10 cellular contexts compared by ENCODE assay signal in the genomic region with DNA sequence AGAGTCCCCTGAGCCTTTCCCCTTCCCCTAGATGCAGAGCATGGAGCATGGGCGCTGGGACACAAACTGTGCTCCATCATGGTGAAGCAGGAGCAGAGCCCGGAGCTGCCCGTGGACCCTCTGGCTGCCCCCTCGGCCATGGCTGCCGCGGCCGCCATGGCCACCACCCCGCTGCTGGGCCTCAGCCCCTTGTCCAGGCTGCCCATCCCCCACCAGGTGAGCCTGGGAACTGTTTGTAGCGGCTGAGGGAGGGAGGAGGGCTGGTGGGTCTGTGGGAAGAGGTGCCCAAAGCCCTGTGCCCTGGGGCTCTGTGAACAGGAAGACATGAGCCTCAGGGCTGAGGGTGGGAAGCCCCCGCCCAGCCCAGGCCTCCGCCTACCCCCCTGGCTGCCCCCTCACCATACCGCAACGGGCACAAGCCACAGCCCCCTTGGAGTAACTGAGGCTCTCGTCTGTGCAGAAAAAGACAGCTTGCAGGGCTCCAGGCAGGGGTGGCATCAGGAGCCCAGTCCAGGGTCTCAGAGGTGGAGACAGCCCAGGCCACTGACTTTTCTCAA. TPM values are rescaled to one million over a fixed set of nuclear protein-coding genes. Genes with fewer than 3 reads are reported as not detected.
DNase-seq lines count a peak whose midpoint lies in the region; ATAC-seq and TF ChIP-seq lines count a peak whose summit lies in the region.
"Had no signal": no experiment of that assay in that cellular context is flagged by ENCODE, and none has a peak within 500 bp of the region (broad histone marks: within the 10 kb centered on the region; RNA-seq: fewer than 3 reads in every experiment).

No MANE protein-coding gene starts in this region.

- no peak overlapping the region for H3K4me3 ChIP-seq in BLaER1 treated with 17β-estradiol and CSF1 and Interleukin-3, amounts not matched to agents 10 nM and 100 nM
- H3K4me3 ChIP-seq in ovary, result no peak overlapping the region

- no peak for TF ChIP-seq POLR2A in ovary (IDR thresholded peaks at IDR 0.05)

- H3K36me3 Mint-ChIP-seq in H9 (ENCODE audit: insufficient read depth in 1 of 3, low read depth in 3 of 3), result peaks cover 0 to 4% (median 0%) of the 10 kb centered on the region in 3 experiments; a peak in 2 of 7 replicates
- no peaks in the 10 kb centered on the region for H3K36me3 Mint-ChIP-seq in WTC11
- no peaks in the 10 kb centered on the region for H3K36me3 Mint-ChIP-seq in natural killer cell treated with Interleukin-12 subunit alpha and Interleukin-12 subunit beta and Interleukin-15 and Interleukin-18, amount 100 ng/mL, for 72 hours
- H3K36me3 Mint-ChIP-seq: CD14-positive monocyte had no signal

- H3K9me3 Mint-ChIP-seq in H9, result no peaks in the 10 kb centered on the region
- no peaks in the 10 kb centered on the region for H3K9me3 Mint-ChIP-seq in WTC11
- no peaks in the 10 kb centered on the region for H3K9me3 Mint-ChIP-seq in natural killer cell treated with Interleukin-12 subunit alpha and Interleukin-12 subunit beta and Interleukin-15 and Interleukin-18, amount 100 ng/mL, for 72 hours
- H3K9me3 Mint-ChIP-seq: CD14-positive monocyte had no signal

- H3T11ph ChIP-seq in H9 (ENCODE audit: low read length), result no peak overlapping the region

- no CpG with 5 or more reads among the region's 14 CpGs for WGBS in H9 (ENCODE audit: extremely low coverage, insufficient read length, low lambda C conversion rate)
- 73 to 81% (median 74%) methylated on average over 13 to 14 of the region's 14 CpGs for WGBS in ovary, 3 donors

- H2BK20ac ChIP-seq in H9 (ENCODE audit: low read depth, low read length, poor library complexity, severe bottlenecking), result no peak overlapping the region

- H4K5ac ChIP-seq in H9 (ENCODE audit: insufficient read length, low read depth, low read length), result no peak overlapping the region

- no peak overlapping the region for H3K18ac ChIP-seq in H9 (ENCODE audit: insufficient read length, low read depth, low read length)

- H2BK5ac ChIP-seq in H9 (ENCODE audit: insufficient read length, low read length), result no peak overlapping the region

- ATAC-seq in WTC11 (peak; percentile 13), HG02642 (IDR thresholded peaks at IDR 0.05; ENCODE audit: poor library complexity, unreplicated experiment) (no peak)
- no peak for ATAC-seq in natural killer cell treated with Interleukin-12 subunit alpha and Interleukin-12 subunit beta and Interleukin-15 and Interleukin-18, amount 100 ng/mL, for 72 hours

- POLR2A ChIA-PET in WTC11 (lab: Charles Lee), result interaction anchor here (0.8 to 2.4 kb wide), 5 partner anchors 12 to 68 kb away, joined by 3 to 13 read pairs (median 4); no protein-coding TSS in a partner anchor

- no peak for TF ChIP-seq EP300 in ovary (IDR thresholded peaks at IDR 0.05)

- H3K27ac ChIP-seq in BLaER1 treated with 17β-estradiol and CSF1 and Interleukin-3, amounts not matched to agents 10 nM and 100 nM, result peak overlapping the region in 1 of 11 experiments; percentile 16; a peak in 1 of 22 replicates
- no peak overlapping the region for H3K27ac ChIP-seq in H9 (ENCODE audit: insufficient read length, low read depth, low read length)
- no peak overlapping the region for H3K27ac ChIP-seq in ovary

- H3K27ac Mint-ChIP-seq in H9, result no peak overlapping the region
- no peak overlapping the region for H3K27ac Mint-ChIP-seq in WTC11
- no peak overlapping the region for H3K27ac Mint-ChIP-seq in natural killer cell treated with Interleukin-12 subunit alpha and Interleukin-12 subunit beta and Interleukin-15 and Interleukin-18, amount 100 ng/mL, for 72 hours

- H4K20me1 ChIP-seq in BLaER1 treated with 17β-estradiol and CSF1 and Interleukin-3, amounts not matched to agents 10 nM and 100 nM, result no peaks in the 10 kb centered on the region; a peak in 1 of 22 replicates
- H4K20me1 ChIP-seq in H9 (ENCODE audit: control insufficient read depth, insufficient read depth, insufficient read length), result no peaks in the 10 kb centered on the region

- H4K91ac ChIP-seq in H9 (ENCODE audit: insufficient read length, low read depth, low read length), result peak overlapping the region; percentile 53

- H3K14ac ChIP-seq in H9 (ENCODE audit: insufficient read depth, low read length), result no peak overlapping the region

- H3K79me1 ChIP-seq in H9 (ENCODE audit: insufficient read depth, low read depth, low read length, poor library complexity, severe bottlenecking), result no peaks in the 10 kb centered on the region

- intact Hi-C loops in ovary (cut with DNase I), result loop anchor here (1.0 to 10.0 kb wide), 3 partner anchors 69 to 343 kb away; no protein-coding TSS in a partner anchor

- H3K27me3 ChIP-seq in BLaER1 treated with 17β-estradiol and CSF1 and Interleukin-3, amounts not matched to agents 10 nM and 100 nM, result no peaks in the 10 kb centered on the region
- H3K27me3 ChIP-seq in H9 (ENCODE audit: insufficient read depth, low read length) (no peaks in the 10 kb centered on the region), ovary (no peaks in the 10 kb centered on the region)

- no peaks in the 10 kb centered on the region for H3K23me2 ChIP-seq in H9 (ENCODE audit: insufficient read length, low read depth, low read length, poor library complexity, severe bottlenecking)

- no peak overlapping the region for H3K56ac ChIP-seq in H9 (ENCODE audit: insufficient read length, low read depth, low read length)

- TF ChIP-seq CTCF in H9 (conservative IDR thresholded peaks at IDR 0.05) (no peak), WTC11 (IDR thresholded peaks at IDR 0.05) (no peak), ovary (IDR thresholded peaks at IDR 0.05) (no peak)

- no peaks in the 10 kb centered on the region for H3K79me2 ChIP-seq in H9 (ENCODE audit: insufficient read depth, low read length)

- no peak overlapping the region for H3K23ac ChIP-seq in H9 (ENCODE audit: insufficient read length, low read depth, low read length)

- no peak overlapping the region for H2BK120ac ChIP-seq in H9 (ENCODE audit: low read depth, low read length, poor library complexity, severe bottlenecking)

- peak overlapping the region in 9 of 11 experiments; percentile 38 to 80 (median 63); a peak in 17 of 22 replicates for H3K4me2 ChIP-seq in BLaER1 treated with 17β-estradiol and CSF1 and Interleukin-3, amounts not matched to agents 10 nM and 100 nM
- no peak overlapping the region for H3K4me2 ChIP-seq in H9 (ENCODE audit: insufficient read depth, insufficient read length, low read length)

- H3K27me3 Mint-ChIP-seq in H9 (ENCODE audit: low read depth), result no peaks in the 10 kb centered on the region
- no peaks in the 10 kb centered on the region; the same call in 1 of the 2 replicates for H3K27me3 Mint-ChIP-seq in WTC11 (ENCODE audit: low read depth)
- no peaks in the 10 kb centered on the region for H3K27me3 Mint-ChIP-seq in natural killer cell treated with Interleukin-12 subunit alpha and Interleukin-12 subunit beta and Interleukin-15 and Interleukin-18, amount 100 ng/mL, for 72 hours

- DNase-seq in H9 (no peak), WTC11 (ENCODE audit: low spot score) (peak; percentile 47), COLO668 (lab: John Stamatoyannopoulos, UW; ENCODE audit: unreplicated experiment) (no peak), ovary (no peak), DMS114 treated with DMSO at 0.1 percent for 48 hours (lab: John Stamatoyannopoulos, UW; ENCODE audit: unreplicated experiment) (no peak)
- DNase-seq in natural killer cell treated with Interleukin-12 subunit alpha and Interleukin-12 subunit beta and Interleukin-15 and Interleukin-18, amount 100 ng/mL, for 72 hours (ENCODE audit: low spot score), result peak; percentile 49
- DNase-seq: NCI-H187 treated with DMSO at 0.1 percent for 48 hours had no signal

- no peak overlapping the region for H2BK15ac ChIP-seq in H9 (ENCODE audit: low read depth, low read length)

- H3K9ac ChIP-seq in BLaER1 treated with 17β-estradiol and CSF1 and Interleukin-3, amounts not matched to agents 10 nM and 100 nM, result peak overlapping the region in 4 of 11 experiments; percentile 3 to 39 (median 30); a peak in 4 of 22 replicates
- no peak overlapping the region for H3K9ac ChIP-seq in H9 (ENCODE audit: extremely low read depth, insufficient read length, low read length)

- H3K4me3 Mint-ChIP-seq in H9, result no peak overlapping the region
- no peak overlapping the region for H3K4me3 Mint-ChIP-seq in WTC11
- H3K4me3 Mint-ChIP-seq in natural killer cell treated with Interleukin-12 subunit alpha and Interleukin-12 subunit beta and Interleukin-15 and Interleukin-18, amount 100 ng/mL, for 72 hours, result no peak overlapping the region

- H2AK5ac ChIP-seq in H9 (ENCODE audit: insufficient read length, low read length), result no peak overlapping the region

- no peak overlapping the region for H4K8ac ChIP-seq in H9 (replicated peaks; ENCODE audit: insufficient read length, low read depth, low read length)

- CTCF ChIA-PET in WTC11 (lab: Charles Lee), result interaction anchor here (0.6 to 11.4 kb wide), 23 partner anchors 8 to 343 kb away, joined by 3 to 242 read pairs (median 4); partner anchors contain the start of gene CREB3L1

- H3K36me3 ChIP-seq in BLaER1 treated with 17β-estradiol and CSF1 and Interleukin-3, amounts not matched to agents 10 nM and 100 nM, result no peaks in the 10 kb centered on the region
- H3K36me3 ChIP-seq in ovary, result no peaks in the 10 kb centered on the region

- no peak overlapping the region for H2AFZ ChIP-seq in H9 (ENCODE audit: low read length)

- no peak overlapping the region for H2BK12ac ChIP-seq in H9 (ENCODE audit: insufficient read length, low read depth, low read length)

- no peak overlapping the region for H3K4ac ChIP-seq in H9 (ENCODE audit: low read depth, low read length)

- peaks cover 14 to 56% (median 35%) of the 10 kb centered on the region in 10 experiments for H3K4me1 ChIP-seq in BLaER1 treated with 17β-estradiol and CSF1 and Interleukin-3, amounts not matched to agents 10 nM and 100 nM
- no peaks in the 10 kb centered on the region for H3K4me1 ChIP-seq in H9 (ENCODE audit: insufficient read depth, low read length)
- no peaks in the 10 kb centered on the region for H3K4me1 ChIP-seq in ovary (ENCODE audit: insufficient read depth)

- H3K4me1 Mint-ChIP-seq in H9 (peaks cover 11 to 30% of the 10 kb centered on the region in 2 experiments), WTC11 (peaks cover 19% of the 10 kb centered on the region)
- peaks cover 5 to 11% of the 10 kb centered on the region in 2 donors for H3K4me1 Mint-ChIP-seq in natural killer cell treated with Interleukin-12 subunit alpha and Interleukin-12 subunit beta and Interleukin-15 and Interleukin-18, amount 100 ng/mL, for 72 hours (ENCODE audit: low read depth in 2 of 2)

- H3K9me3 ChIP-seq in BLaER1 treated with 17β-estradiol and CSF1 and Interleukin-3, amounts not matched to agents 10 nM and 100 nM (replicated peaks in 1 of 11), result no peaks in the 10 kb centered on the region
- H3K9me3 ChIP-seq in H9 (ENCODE audit: control insufficient read depth, low read depth, low read length) (no peaks in the 10 kb centered on the region), ovary (no peaks in the 10 kb centered on the region)

RNA-seq across cellular contexts. Expression of gene CREB3L1, which starts 30.4 kb away (rescaled TPM):
- 2.6 and 3.3 TPM in 2 replicates for total RNA-seq in H9 (2021)
- total RNA-seq in WTC11 (2021), result 10.9 to 12.6 TPM (median 11.4 TPM) in 3 replicates
- not detected for total RNA-seq in natural killer cell treated with Interleukin-12 subunit alpha and Interleukin-12 subunit beta and Interleukin-15 and Interleukin-18, amount 100 ng/mL, for 72 hours
- total RNA-seq in ovary, result 10 to 100 TPM in 3 of 7 donors, 1 to 10 TPM in 4; 1.7 to 63.0 (median 5.2) TPM
- polyA plus RNA-seq in ovary, result 10 to 100 TPM in 1 of 2 donors, 1 to 10 TPM in 1; 7.5 to 25.9 TPM
- polyA plus RNA-seq: CD14-positive monocyte had no signal

RNA-seq across cellular contexts. Expression of gene DGKZ, which starts 39.4 kb away (rescaled TPM):
- total RNA-seq in H9 (2021) (68.8 and 68.9 TPM in 2 replicates), WTC11 (2021) (107 to 139 TPM (median 115 TPM) in 3 replicates), ovary (10 to 100 TPM; 18.8 to 46.0 (median 29.4) TPM)
- total RNA-seq in natural killer cell treated with Interleukin-12 subunit alpha and Interleukin-12 subunit beta and Interleukin-15 and Interleukin-18, amount 100 ng/mL, for 72 hours, result 100 to 1,000 TPM; 104 to 207 TPM
- polyA plus RNA-seq in ovary, result 10 to 100 TPM in 1 of 2 donors, 1 to 10 TPM in 1; 8.9 to 26.1 TPM

Comparison
In these comparisons a context has a peak if more than half of its experiments do, and no peak if none do; other contexts are left out.
1. DNase-seq: peak in WTC11 (single experiment) and natural killer cell treated with Interleukin-12 subunit alpha and Interleukin-12 subunit beta and Interleukin-15 and Interleukin-18, amount 100 ng/mL, for 72 hours (single experiment); none in H9 (single experiment), COLO668 (single experiment), ovary (0 of 5) and DMS114 treated with DMSO at 0.1 percent for 48 hours (single experiment).